Comparison of ENCODE assay signal across 7 cellular contexts in the genomic region with DNA sequence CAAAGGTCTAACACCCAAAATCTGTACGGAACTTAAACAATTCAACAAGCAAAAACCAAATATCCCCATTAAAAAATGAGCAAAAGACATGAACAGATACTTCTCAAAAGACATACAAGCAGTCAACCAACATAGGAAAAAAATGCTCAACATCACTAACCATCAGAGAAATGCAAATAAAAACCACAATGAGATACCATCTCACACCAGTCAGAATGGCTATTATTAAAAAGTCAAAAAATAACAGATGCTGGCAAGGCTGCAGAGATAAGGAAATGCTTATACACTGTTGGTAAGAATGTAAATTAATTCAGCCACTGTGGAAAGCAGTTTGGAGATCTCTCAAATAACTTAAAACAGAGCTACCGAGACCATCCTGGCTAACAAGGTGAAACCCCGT. TPM values are rescaled to one million over a fixed set of nuclear protein-coding genes. Genes with fewer than 3 reads are reported as not detected.
DNase-seq lines count a peak whose midpoint lies in the region; ATAC-seq, FAIRE-seq and TF ChIP-seq lines count a peak whose summit lies in the region.
"Not testable (repeated sequence)": the region's sequence is repeated elsewhere in the genome, so short reads cannot be mapped to it uniquely, and the experiment has no call there.

No MANE protein-coding gene starts in this region.

- DNase-seq in GM12892 (ENCODE audit: insufficient read length): not testable (repeated sequence)

- not testable (repeated sequence) for H3K9me3 Mint-ChIP-seq in IgD-negative memory B cell

- peaks cover 94% of the 10 kb centered on the region for H3F3A ChIP-seq in SU-DHL-6 (ENCODE audit: insufficient read depth)

- not testable (repeated sequence) for H3K9me3 ChIP-seq in SU-DHL-6 (ENCODE audit: insufficient read depth, low read length)

- ATAC-seq in GM18909 (IDR thresholded peaks at IDR 0.05; ENCODE audit: poor library complexity, unreplicated experiment) (peak; percentile 60), GM21723 (IDR thresholded peaks at IDR 0.05; ENCODE audit: unreplicated experiment) (peak; percentile 33), HG02981 (IDR thresholded peaks at IDR 0.05; ENCODE audit: unreplicated experiment) (peak; percentile 34)

- peak overlapping the region; percentile 57 for H3K9ac ChIP-seq in SU-DHL-6 (ENCODE audit: low read length)

- peak overlapping the region; percentile 47 to 69 (median 60) for H3K27ac Mint-ChIP-seq in IgD-negative memory B cell

- peak overlapping the region; percentile 97 for H3K27ac ChIP-seq in SU-DHL-6 (ENCODE audit: low read depth, low read length)

- H3K79me2 ChIP-seq in SU-DHL-6 (ENCODE audit: insufficient read depth, low read length): peaks cover 89% of the 10 kb centered on the region

- not testable (repeated sequence) for H3K27me3 ChIP-seq in SU-DHL-6 (ENCODE audit: low read length)

- H3K4me3 Mint-ChIP-seq in IgD-negative memory B cell: peak overlapping the region; percentile 69 to 87 (median 77)

- H3K9me2 ChIP-seq in SU-DHL-6 (replicated peaks; ENCODE audit: insufficient read depth, low read length): not testable (repeated sequence)

- H3K4me3 ChIP-seq in SU-DHL-6 (ENCODE audit: insufficient read depth, low read length, poor library complexity, severe bottlenecking): peak overlapping the region; percentile 36

- not testable (repeated sequence) for H3K36me3 ChIP-seq in SU-DHL-6 (ENCODE audit: low read length)

- peak overlapping the region; percentile 100 for H3K4me2 ChIP-seq in SU-DHL-6 (ENCODE audit: low read depth, low read length, poor library complexity, severe bottlenecking)

- H4K20me1 ChIP-seq in SU-DHL-6 (ENCODE audit: low read depth, low read length): not testable (repeated sequence)

- H3K27me3 Mint-ChIP-seq in IgD-negative memory B cell: not testable (repeated sequence)

- H3K4me1 Mint-ChIP-seq in IgD-negative memory B cell: peaks cover 60 to 72% (median 67%) of the 10 kb centered on the region in 3 donors

- not testable (repeated sequence) for H2AFZ ChIP-seq in SU-DHL-6 (ENCODE audit: low read depth, low read length, severe bottlenecking)

- not testable (repeated sequence) for H3K36me3 Mint-ChIP-seq in IgD-negative memory B cell

- FAIRE-seq in GM12892 (lab: Jason Lieb, UNC) (peak; percentile 84), islet of Langerhans (lab: Jason Lieb, UNC) (peak; percentile 45)

- not testable (repeated sequence) for TF ChIP-seq CTCF in SU-DHL-6 (IDR thresholded peaks at IDR 0.05; ENCODE audit: insufficient read depth, low read length, poor library complexity, severe bottlenecking)

- TF ChIP-seq POLR2A in GM12892 (IDR thresholded peaks at IDR 0.05; ENCODE audit: low read depth, low read length): not testable (repeated sequence)

RNA-seq across cellular contexts. Expression of a gene that starts 21.9 kb away (rescaled TPM):
- 66.7 TPM for polyA plus RNA-seq in GM12892 (2012; ENCODE audit: missing spikeins)
- polyA plus RNA-seq in IgD-negative memory B cell: 35.5 TPM

RNA-seq across cellular contexts. Expression of a gene that starts 22.0 kb away (rescaled TPM):
- 8.9 TPM for polyA plus RNA-seq in GM12892 (2012; ENCODE audit: missing spikeins)
- 2.4 TPM for polyA plus RNA-seq in IgD-negative memory B cell
